In the genomic region with DNA sequence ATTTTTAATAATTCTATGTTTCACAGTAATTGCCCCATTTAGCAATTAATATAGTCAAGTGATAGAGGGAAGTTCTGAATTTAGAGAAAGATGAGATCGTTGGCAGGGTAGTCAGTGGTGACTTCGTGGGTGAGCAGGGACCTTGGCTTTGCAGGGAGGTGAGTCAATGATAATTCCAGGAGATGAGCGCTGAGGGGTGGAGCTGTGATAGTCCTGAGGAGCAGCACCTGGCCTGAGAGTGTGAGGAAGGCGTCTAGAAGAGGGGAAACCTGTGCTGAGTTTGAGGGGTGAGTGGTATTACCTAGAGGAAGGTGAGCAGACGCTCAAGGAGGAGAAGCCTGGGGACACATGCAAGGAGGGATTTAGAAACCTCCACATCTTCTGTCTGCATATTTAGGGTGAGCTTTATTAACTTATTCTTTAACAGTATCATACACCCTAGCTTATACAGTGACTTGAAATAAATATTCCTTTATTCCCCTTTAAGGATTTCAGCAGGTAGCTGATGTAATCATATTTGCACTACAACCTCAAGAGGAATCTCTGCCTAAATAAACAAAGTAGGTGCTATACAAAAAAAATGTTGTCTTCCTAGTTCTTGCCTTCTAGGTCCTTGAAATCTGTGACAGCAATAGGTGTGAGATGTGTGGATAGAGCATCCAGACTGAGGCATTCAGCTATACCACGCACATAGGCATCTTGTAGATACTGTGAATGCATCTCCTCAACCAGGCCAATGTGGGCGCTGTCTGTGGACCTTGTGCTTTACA, we compare ENCODE assay signal across 15 cellular contexts. TPM values are rescaled to one million over a fixed set of nuclear protein-coding genes. Genes with fewer than 3 reads are reported as not detected.
"Had no signal": no experiment of that assay in that cellular context is flagged by ENCODE, and none has a peak within 500 bp of the region (broad histone marks: within the 10 kb centered on the region; RNA-seq: fewer than 3 reads in every experiment).

No MANE protein-coding gene starts in this region.

- H3K4me1 ChIP-seq: foreskin keratinocyte had no signal

- H3K36me3 ChIP-seq: heart left ventricle, left ventricle myocardium inferior, ovary had no signal

- H3K27ac ChIP-seq: dorsolateral prefrontal cortex, foreskin keratinocyte, left ventricle myocardium inferior, ovary, testis had no signal

- H3K27me3 ChIP-seq: ovary, testis had no signal

- DNase-seq: activated CD4-positive, alpha-beta T cell treated with anti-CD3 and anti-CD28 coated beads for 4 hours; activated CD8-positive, alpha-beta memory T cell treated with anti-CD3 and anti-CD28 coated beads, Interleukin-2, amount 50 U/mL, for 4 hours; activated CD8-positive, alpha-beta T cell treated with anti-CD3 and anti-CD28 coated beads for 36 hours; activated gamma-delta T cell treated with Interleukin-2 at 50 U/mL for 16 hours; activated naive CD8-positive, alpha-beta T cell treated with anti-CD3 and anti-CD28 coated beads for 36 hours; activated T-cell treated with anti-CD3 and anti-CD28 coated beads, Interleukin-2, amount 50 U/mL, for 72 hours; dorsolateral prefrontal cortex; foreskin keratinocyte; heart left ventricle; left ventricle myocardium inferior; mesendoderm; ovary; stimulated activated CD4-positive, alpha-beta T cell treated with anti-CD3 and anti-CD28 coated beads, Interleukin-4, amount 100 ng/mL, for 24 hours; T1000; testis had no signal

- H3K4me3 ChIP-seq: dorsolateral prefrontal cortex, heart left ventricle, left ventricle myocardium inferior, ovary, testis had no signal

- ATAC-seq: activated CD8-positive, alpha-beta T cell treated with anti-CD3 and anti-CD28 coated beads for 36 hours; activated T-cell treated with anti-CD3 and anti-CD28 coated beads, Interleukin-2, amount 50 U/mL, for 72 hours; foreskin keratinocyte; heart left ventricle had no signal

- H3K9me3 ChIP-seq: heart left ventricle, left ventricle myocardium inferior, ovary, testis had no signal

RNA-seq across cellular contexts. Expression of a gene that starts 2.1 kb away (rescaled TPM):
- total RNA-seq: activated CD8-positive, alpha-beta T cell treated with anti-CD3 and anti-CD28 coated beads for 36 hours; activated naive CD8-positive, alpha-beta T cell treated with anti-CD3 and anti-CD28 coated beads for 36 hours; activated T-cell treated with anti-CD3 and anti-CD28 coated beads, Interleukin-2, amount 50 U/mL, for 72 hours; foreskin keratinocyte had no signal
- polyA plus RNA-seq: foreskin keratinocyte had no signal
